Comparison of ENCODE assay signal across 1 cellular context in genomic region chr12:100219328-100220109, GRCh38.
TF ChIP-seq lines count a peak whose summit lies in the region.

No MANE protein-coding gene starts in this region.

TF ChIP-seq in HEK293, 187 proteins besides CTCF, POLR2A, EP300 and RAD21 (continued from another document):
- TF ChIP-seq ZNF488 (tag by site-specific recombination; IDR thresholded peaks at IDR 0.05) = no peak
- peak; percentile 91 for TF ChIP-seq OSR2 (tag by site-specific recombination; IDR thresholded peaks at IDR 0.05)
- TF ChIP-seq GLIS1 (tag by site-specific recombination; IDR thresholded peaks at IDR 0.05) = 0 out of 2 replicates have a peak, but pooled peaks have one; percentile 33
- no peak for TF ChIP-seq ZNF449 (tag by site-specific recombination; IDR thresholded peaks at IDR 0.05)
- TF ChIP-seq ZNF366 (tag by site-specific recombination; conservative IDR thresholded peaks at IDR 0.05) = peak; percentile 17; the same call in 1 of the 2 replicates
- 0 out of 2 replicates have a peak, but pooled peaks have one; percentile 21 for TF ChIP-seq PRDM4 (tag by site-specific recombination; IDR thresholded peaks at IDR 0.05)
- TF ChIP-seq ZBTB17 (tag by site-specific recombination; IDR thresholded peaks at IDR 0.05) = peak; percentile 50; the same call in 1 of the 2 replicates
- TF ChIP-seq, protein P1, sequence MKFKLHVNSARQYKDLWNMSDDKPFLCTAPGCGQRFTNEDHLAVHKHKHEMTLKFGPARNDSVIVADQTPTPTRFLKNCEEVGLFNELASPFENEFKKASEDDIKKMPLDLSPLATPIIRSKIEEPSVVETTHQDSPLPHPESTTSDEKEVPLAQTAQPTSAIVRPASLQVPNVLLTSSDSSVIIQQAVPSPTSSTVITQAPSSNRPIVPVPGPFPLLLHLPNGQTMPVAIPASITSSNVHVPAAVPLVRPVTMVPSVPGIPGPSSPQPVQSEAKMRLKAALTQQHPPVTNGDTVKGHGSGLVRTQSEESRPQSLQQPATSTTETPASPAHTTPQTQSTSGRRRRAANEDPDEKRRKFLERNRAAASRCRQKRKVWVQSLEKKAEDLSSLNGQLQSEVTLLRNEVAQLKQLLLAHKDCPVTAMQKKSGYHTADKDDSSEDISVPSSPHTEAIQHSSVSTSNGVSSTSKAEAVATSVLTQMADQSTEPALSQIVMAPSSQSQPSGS (tag by site-specific recombination; IDR thresholded peaks at IDR 0.05; ENCODE audit: low read depth) = peak; percentile 10; the same call in 1 of the 2 replicates
- TF ChIP-seq ZNF660 (tag by site-specific recombination; IDR thresholded peaks at IDR 0.05) = no peak
- TF ChIP-seq ZBTB44 (tag by site-specific recombination; IDR thresholded peaks at IDR 0.05) = 0 out of 2 replicates have a peak, but pooled peaks have one; percentile 44
- TF ChIP-seq PATZ1 (tag by site-specific recombination; IDR thresholded peaks at IDR 0.05) = peak; percentile 9; the same call in 1 of the 2 replicates
- TF ChIP-seq ZNF311 (tag by site-specific recombination; IDR thresholded peaks at IDR 0.05; ENCODE audit: borderline replicate concordance) = no peak
- 0 out of 2 replicates have a peak, but pooled peaks have one; percentile 16 for TF ChIP-seq ZNF10 (tag by site-specific recombination; IDR thresholded peaks at IDR 0.05)
- TF ChIP-seq FEZF1 (tag by site-specific recombination; IDR thresholded peaks at IDR 0.05) = peak; percentile 90
